Comparison of ENCODE assay signal across 14 cellular contexts in the genomic region with DNA sequence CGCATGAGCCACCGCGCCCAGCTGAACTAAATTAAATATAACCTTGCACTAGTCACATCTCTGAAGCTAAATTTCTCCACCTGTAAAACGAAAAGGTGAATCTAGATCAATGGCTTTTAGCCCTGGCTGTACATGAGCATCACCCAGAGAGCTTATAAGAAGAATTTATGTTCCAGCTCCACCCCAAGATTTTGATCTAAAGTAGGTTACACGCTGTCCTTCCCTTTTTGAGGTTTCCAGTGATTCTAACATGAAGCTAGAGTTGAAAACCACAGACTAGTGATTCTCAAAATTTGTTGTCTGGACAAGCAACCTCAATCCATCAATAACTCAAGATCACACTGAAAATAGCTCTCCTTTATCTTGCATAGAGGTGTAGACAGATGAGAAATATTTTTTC.
A peak's percentile ranks its signal among the peaks of the same experiment; 100 is the strongest.
DNase-seq lines count a peak whose midpoint lies in the region; ATAC-seq lines count a peak whose summit lies in the region.
"Had no signal": no experiment of that assay in that cellular context is flagged by ENCODE, and none has a peak within 500 bp of the region (broad histone marks: within the 10 kb centered on the region; RNA-seq: fewer than 3 reads in every experiment).

No MANE protein-coding gene starts in this region.

- no peak for ATAC-seq in stimulated activated naive CD8-positive, alpha-beta T cell treated with anti-CD3 and anti-CD28 coated beads, Interleukin-15, amount 100 ng/mL, for 72 hours
- no peak for ATAC-seq in T-helper 17 cell
- ATAC-seq in activated naive CD8-positive, alpha-beta T cell treated with anti-CD3 and anti-CD28 coated beads, Interleukin-2, amount 50 U/mL, for 24 hours, result peak; percentile 10

- H3K4me3 Mint-ChIP-seq in stimulated activated naive CD8-positive, alpha-beta T cell treated with anti-CD3 and anti-CD28 coated beads, Interleukin-15, Interleukin-2, amounts not matched to agents 100 ng/mL and 50 ng/mL, for 24 hours, result no peak overlapping the region
- peak overlapping the region in 1 of 2 donors; percentile 6 for H3K4me3 Mint-ChIP-seq in stimulated activated naive CD8-positive, alpha-beta T cell treated with anti-CD3 and anti-CD28 coated beads, Interleukin-15, amount 100 ng/mL, for 72 hours
- H3K4me3 Mint-ChIP-seq in T-helper 17 cell, result peak overlapping the region; percentile 19
- H3K4me3 Mint-ChIP-seq in activated naive CD8-positive, alpha-beta T cell treated with anti-CD3 and anti-CD28 coated beads, Interleukin-2, amount 50 U/mL, for 24 hours, result no peak overlapping the region

- no peaks in the 10 kb centered on the region for H3K27me3 ChIP-seq in MG63

- no peak for DNase-seq in stimulated activated naive CD8-positive, alpha-beta T cell treated with anti-CD3 and anti-CD28 coated beads, Interleukin-15, amount 100 ng/mL, for 72 hours
- no peak for DNase-seq in T-helper 17 cell
- no peak for DNase-seq in activated naive CD8-positive, alpha-beta T cell treated with anti-CD3 and anti-CD28 coated beads, Interleukin-2, amount 50 U/mL, for 24 hours
- DNase-seq in MG63, result no peak
- no peak for DNase-seq in activated CD4-positive, CD25-positive, alpha-beta regulatory T cell treated with anti-CD3 and anti-CD28 coated beads, Interleukin-2, amount 50 U/mL, for 72 hours
- DNase-seq in H4 (ENCODE audit: low spot score), result no peak
- DNase-seq: ACHN, DND-41, NCI-H1694 treated with DMSO at 0.1 percent for 48 hours, NCI-H2107, NCI-H510A, NCI-H748 treated with DMSO at 0.1 percent for 48 hours, Right ventricle myocardium superior had no signal

- H3K27ac Mint-ChIP-seq in stimulated activated naive CD8-positive, alpha-beta T cell treated with anti-CD3 and anti-CD28 coated beads, Interleukin-15, Interleukin-2, amounts not matched to agents 100 ng/mL and 50 ng/mL, for 24 hours, result peak overlapping the region; percentile 39
- H3K27ac Mint-ChIP-seq in stimulated activated naive CD8-positive, alpha-beta T cell treated with anti-CD3 and anti-CD28 coated beads, Interleukin-15, amount 100 ng/mL, for 72 hours, result no peak overlapping the region
- no peak overlapping the region for H3K27ac Mint-ChIP-seq in T-helper 17 cell
- no peak overlapping the region for H3K27ac Mint-ChIP-seq in activated naive CD8-positive, alpha-beta T cell treated with anti-CD3 and anti-CD28 coated beads, Interleukin-2, amount 50 U/mL, for 24 hours

- H3K36me3 Mint-ChIP-seq in stimulated activated naive CD8-positive, alpha-beta T cell treated with anti-CD3 and anti-CD28 coated beads, Interleukin-15, Interleukin-2, amounts not matched to agents 100 ng/mL and 50 ng/mL, for 24 hours (ENCODE audit: low read depth), result no peaks in the 10 kb centered on the region
- H3K36me3 Mint-ChIP-seq in T-helper 17 cell (ENCODE audit: low read depth), result no peaks in the 10 kb centered on the region
- H3K36me3 Mint-ChIP-seq in activated naive CD8-positive, alpha-beta T cell treated with anti-CD3 and anti-CD28 coated beads, Interleukin-2, amount 50 U/mL, for 24 hours (ENCODE audit: low read depth), result no peaks in the 10 kb centered on the region

- H3K9me3 ChIP-seq in T-helper 17 cell (ENCODE audit: control insufficient read depth, low read length, poor library complexity, severe bottlenecking) (no peaks in the 10 kb centered on the region), MG63 (no peaks in the 10 kb centered on the region)

- no peak overlapping the region for H3K4me3 ChIP-seq in MG63

- no peaks in the 10 kb centered on the region for H3K36me3 ChIP-seq in MG63

- no peaks in the 10 kb centered on the region for H3K27me3 Mint-ChIP-seq in stimulated activated naive CD8-positive, alpha-beta T cell treated with anti-CD3 and anti-CD28 coated beads, Interleukin-15, Interleukin-2, amounts not matched to agents 100 ng/mL and 50 ng/mL, for 24 hours
- H3K27me3 Mint-ChIP-seq in stimulated activated naive CD8-positive, alpha-beta T cell treated with anti-CD3 and anti-CD28 coated beads, Interleukin-15, amount 100 ng/mL, for 72 hours, result no peaks in the 10 kb centered on the region
- H3K27me3 Mint-ChIP-seq in T-helper 17 cell, result peaks cover 22% of the 10 kb centered on the region
- peaks cover 1% of the 10 kb centered on the region for H3K27me3 Mint-ChIP-seq in activated naive CD8-positive, alpha-beta T cell treated with anti-CD3 and anti-CD28 coated beads, Interleukin-2, amount 50 U/mL, for 24 hours

- H3K9me3 Mint-ChIP-seq in stimulated activated naive CD8-positive, alpha-beta T cell treated with anti-CD3 and anti-CD28 coated beads, Interleukin-15, Interleukin-2, amounts not matched to agents 100 ng/mL and 50 ng/mL, for 24 hours, result no peaks in the 10 kb centered on the region
- H3K9me3 Mint-ChIP-seq in stimulated activated naive CD8-positive, alpha-beta T cell treated with anti-CD3 and anti-CD28 coated beads, Interleukin-15, amount 100 ng/mL, for 72 hours, result no peaks in the 10 kb centered on the region
- no peaks in the 10 kb centered on the region for H3K9me3 Mint-ChIP-seq in activated naive CD8-positive, alpha-beta T cell treated with anti-CD3 and anti-CD28 coated beads, Interleukin-2, amount 50 U/mL, for 24 hours

- peaks cover 14% of the 10 kb centered on the region for H3K4me1 Mint-ChIP-seq in stimulated activated naive CD8-positive, alpha-beta T cell treated with anti-CD3 and anti-CD28 coated beads, Interleukin-15, Interleukin-2, amounts not matched to agents 100 ng/mL and 50 ng/mL, for 24 hours (ENCODE audit: low read depth)
- H3K4me1 Mint-ChIP-seq in stimulated activated naive CD8-positive, alpha-beta T cell treated with anti-CD3 and anti-CD28 coated beads, Interleukin-15, amount 100 ng/mL, for 72 hours, result peaks cover 15% of the 10 kb centered on the region
- H3K4me1 Mint-ChIP-seq in T-helper 17 cell, result peaks cover 17% of the 10 kb centered on the region
- peaks cover 15% of the 10 kb centered on the region for H3K4me1 Mint-ChIP-seq in activated naive CD8-positive, alpha-beta T cell treated with anti-CD3 and anti-CD28 coated beads, Interleukin-2, amount 50 U/mL, for 24 hours
